ENCODE assay signal across 17 cellular contexts in genomic region chr4:85478576-85478975, GRCh38. TPM values are rescaled to one million over a fixed set of nuclear protein-coding genes. Genes with fewer than 3 reads are reported as not detected.
A peak's percentile ranks its signal among the peaks of the same experiment; 100 is the strongest.
DNase-seq lines count a peak whose midpoint lies in the region; ATAC-seq and TF ChIP-seq lines count a peak whose summit lies in the region.
"Had no signal": no experiment of that assay in that cellular context is flagged by ENCODE, and none has a peak within 500 bp of the region (broad histone marks: within the 10 kb centered on the region; RNA-seq: fewer than 3 reads in every experiment).

No MANE protein-coding gene starts in this region.

- H3K4me1 Mint-ChIP-seq in HFFc6 (ENCODE audit: low read depth) = peaks cover 42% of the 10 kb centered on the region
- peaks cover 43 to 55% of the 10 kb centered on the region in 2 donors for H3K4me1 Mint-ChIP-seq in stimulated activated naive B cell treated with anti-CD40 and anti-IgM and Interleukin-4, amounts not matched to agents 10 μg/mL and 1 μg/mL and 100 μg/mL, for 72 hours
- H3K4me1 Mint-ChIP-seq in type B pancreatic cell (ENCODE audit: unreplicated experiment) = peaks cover 6% of the 10 kb centered on the region

- TF ChIP-seq CTCF in HFFc6 (IDR thresholded peaks at IDR 0.05) = no peak
- no peak for TF ChIP-seq CTCF in type B pancreatic cell (conservative IDR thresholded peaks at IDR 0.05)

- H3K27me3 Mint-ChIP-seq in HFFc6 (ENCODE audit: insufficient read depth) (no peaks in the 10 kb centered on the region), type B pancreatic cell (peaks cover 23% of the 10 kb centered on the region)
- no peaks in the 10 kb centered on the region for H3K27me3 Mint-ChIP-seq in stimulated activated naive B cell treated with anti-CD40 and anti-IgM and Interleukin-4, amounts not matched to agents 10 μg/mL and 1 μg/mL and 100 μg/mL, for 72 hours

- DNase-seq in HFFc6 (peak; percentile 55), amniotic epithelial cell (ENCODE audit: low read depth) (peak; percentile 65), foreskin melanocyte (peak; percentile 57), type B pancreatic cell (ENCODE audit: extremely low spot score, unreplicated experiment) (no peak), AML-193 (lab: John Stamatoyannopoulos, UW) (no peak), NCI-H748 treated with DMSO at 0.1 percent for 48 hours (lab: John Stamatoyannopoulos, UW) (no peak)
- DNase-seq in stimulated activated naive B cell treated with anti-CD40 and anti-IgM and Interleukin-4, amounts not matched to agents 10 μg/mL and 1 μg/mL and 100 μg/mL, for 72 hours = no peak
- DNase-seq: activated CD8-positive, alpha-beta memory T cell treated with anti-CD3 and anti-CD28 coated beads, Interleukin-2, amount 10 ng/mL, durations not matched to agents 7 days and 5 days; activated effector memory CD4-positive, alpha-beta T cell treated with anti-CD3 and anti-CD28 coated beads, Interleukin-2, amount 50 U/mL, for 16 hours; amniotic stem cell; DMS79; H9; NCI-H1694 treated with DMSO at 0.1 percent for 48 hours; Right ventricle myocardium superior had no signal

- no peak for ATAC-seq in stimulated activated naive B cell treated with anti-CD40 and anti-IgM and Interleukin-4, amounts not matched to agents 10 μg/mL and 1 μg/mL and 100 μg/mL, for 72 hours (replicated peaks)
- ATAC-seq: activated CD4-positive, CD25-positive, alpha-beta regulatory T cell treated with anti-CD3 and anti-CD28 coated beads, Interleukin-2, amount 50 U/mL, for 24 hours; activated CD8-positive, alpha-beta memory T cell treated with anti-CD3 and anti-CD28 coated beads, Interleukin-2, amount 10 ng/mL, durations not matched to agents 7 days and 5 days had no signal

- H3K36me3 Mint-ChIP-seq in HFFc6 (ENCODE audit: low read depth) = no peaks in the 10 kb centered on the region
- peaks cover 0 to 4% of the 10 kb centered on the region in 2 donors for H3K36me3 Mint-ChIP-seq in stimulated activated naive B cell treated with anti-CD40 and anti-IgM and Interleukin-4, amounts not matched to agents 10 μg/mL and 1 μg/mL and 100 μg/mL, for 72 hours
- no peaks in the 10 kb centered on the region for H3K36me3 Mint-ChIP-seq in type B pancreatic cell
- H3K36me3 Mint-ChIP-seq: activated CD8-positive, alpha-beta memory T cell treated with anti-CD3 and anti-CD28 coated beads, Interleukin-2, amount 10 ng/mL, durations not matched to agents 7 days and 5 days had no signal

- peak overlapping the region; percentile 31 for H3K4me3 Mint-ChIP-seq in HFFc6
- peak overlapping the region in 1 of 2 donors; percentile 75 for H3K4me3 Mint-ChIP-seq in stimulated activated naive B cell treated with anti-CD40 and anti-IgM and Interleukin-4, amounts not matched to agents 10 μg/mL and 1 μg/mL and 100 μg/mL, for 72 hours
- no peak overlapping the region for H3K4me3 Mint-ChIP-seq in type B pancreatic cell
- H3K4me3 Mint-ChIP-seq: activated CD8-positive, alpha-beta memory T cell treated with anti-CD3 and anti-CD28 coated beads, Interleukin-2, amount 10 ng/mL, durations not matched to agents 7 days and 5 days; H9; T-helper 1 cell treated with Interleukin-12 subunit alpha and Interleukin-12 subunit beta and Interleukin-4 antibody, amounts not matched to agents 30 μg/mL and 1 μg/mL, for 36 hours had no signal

- no peaks in the 10 kb centered on the region for H3K9me3 Mint-ChIP-seq in HFFc6
- no peaks in the 10 kb centered on the region for H3K9me3 Mint-ChIP-seq in stimulated activated naive B cell treated with anti-CD40 and anti-IgM and Interleukin-4, amounts not matched to agents 10 μg/mL and 1 μg/mL and 100 μg/mL, for 72 hours
- no peaks in the 10 kb centered on the region for H3K9me3 Mint-ChIP-seq in type B pancreatic cell
- H3K9me3 Mint-ChIP-seq: T-helper 1 cell treated with Interleukin-12 subunit alpha and Interleukin-12 subunit beta and Interleukin-4 antibody, amounts not matched to agents 30 μg/mL and 1 μg/mL, for 36 hours had no signal

- peak overlapping the region; percentile 22 for H3K27ac Mint-ChIP-seq in HFFc6
- peak overlapping the region; percentile 92 for H3K27ac Mint-ChIP-seq in stimulated activated naive B cell treated with anti-CD40 and anti-IgM and Interleukin-4, amounts not matched to agents 10 μg/mL and 1 μg/mL and 100 μg/mL, for 72 hours
- H3K27ac Mint-ChIP-seq in type B pancreatic cell = no peak overlapping the region
- H3K27ac Mint-ChIP-seq: activated CD8-positive, alpha-beta memory T cell treated with anti-CD3 and anti-CD28 coated beads, Interleukin-2, amount 10 ng/mL, durations not matched to agents 7 days and 5 days; CD14-positive monocyte; H9; T-helper 1 cell treated with Interleukin-12 subunit alpha and Interleukin-12 subunit beta and Interleukin-4 antibody, amounts not matched to agents 30 μg/mL and 1 μg/mL, for 36 hours had no signal

RNA-seq across cellular contexts. Expression of gene ARHGAP24, which starts 3.6 kb away (rescaled TPM):
- total RNA-seq in HFFc6 (2021; fragmentation: NEBNext Ultra II Directional; extraction: Animal tissue kit (Norgen Biotek cat#: 25700)) = 10 to 100 TPM; 13.6 to 28.3 (median 15.2) TPM
- 10.9 and 11.7 TPM in 2 replicates for total RNA-seq in type B pancreatic cell (ENCODE audit: low replicate concordance)
- total RNA-seq: activated CD8-positive, alpha-beta memory T cell treated with anti-CD3 and anti-CD28 coated beads, Interleukin-2, amount 10 ng/mL, durations not matched to agents 7 days and 5 days had no signal

Comparison
In these comparisons a context has a peak if more than half of its experiments do, and no peak if none do; other contexts are left out.
1. DNase-seq: peak in HFFc6 (single experiment), amniotic epithelial cell (single experiment) and foreskin melanocyte (single experiment); none in stimulated activated naive B cell treated with anti-CD40 and anti-IgM and Interleukin-4, amounts not matched to agents 10 μg/mL and 1 μg/mL and 100 μg/mL, for 72 hours (single experiment), type B pancreatic cell (single experiment), AML-193 (0 of 2) and NCI-H748 treated with DMSO at 0.1 percent for 48 hours (single experiment).